In genomic region chr6:151803743-151804142, GRCh38 we compare ENCODE assay signal across 33 cellular contexts. TPM values are rescaled to one million over a fixed set of nuclear protein-coding genes. Genes with fewer than 3 reads are reported as not detected.
"Had no signal": no experiment of that assay in that cellular context is flagged by ENCODE, and none has a peak within 500 bp of the region (broad histone marks: within the 10 kb centered on the region; RNA-seq: fewer than 3 reads in every experiment).

No MANE protein-coding gene starts in this region.

- H3K36me3 ChIP-seq: colonic mucosa, gastroesophageal sphincter, heart left ventricle, left lung, neutrophil, pancreas, right atrium auricular region, stomach, transverse colon, upper lobe of right lung had no signal

- H3K4me1 ChIP-seq: colonic mucosa had no signal

- H3K36me3 Mint-ChIP-seq: mesothelial cell of epicardium; natural killer cell treated with Interleukin-12 subunit alpha and Interleukin-12 subunit beta and Interleukin-15 and Interleukin-18, amount 100 ng/mL, for 72 hours; stimulated activated effector memory CD8-positive, alpha-beta T cell treated with anti-CD3 and anti-CD28 coated beads, Interleukin-12 subunit alpha, Interleukin-12 subunit beta, amount 100 ng/mL, for 72 hours had no signal

- H3K4me3 Mint-ChIP-seq: dendritic cell treated with granulocyte-macrophage colony-stimulating factor and Interleukin-4, amounts not matched to agents 40 ng/mL and 50 ng/mL, for 4 days; endodermal cell; mesothelial cell of epicardium; naive B cell; natural killer cell treated with Interleukin-12 subunit alpha and Interleukin-12 subunit beta and Interleukin-15 and Interleukin-18, amount 100 ng/mL, for 72 hours; neural crest cell; stimulated activated effector memory CD8-positive, alpha-beta T cell treated with anti-CD3 and anti-CD28 coated beads, Interleukin-12 subunit alpha, Interleukin-12 subunit beta, amount 100 ng/mL, for 72 hours had no signal

- H3K27ac ChIP-seq: colonic mucosa, epithelial cell of prostate, gastroesophageal sphincter, heart left ventricle, hepatocyte, left lung, neutrophil, pancreas, right atrium auricular region, stomach, testis, transverse colon, upper lobe of right lung had no signal

- DNase-seq: colonic mucosa; effector CD8-positive, alpha-beta T cell; endodermal cell; foreskin fibroblast; heart left ventricle; kidney; left cardiac atrium; left lung; mesenchymal stem cell; mucosa of descending colon; naive B cell; pancreas; stimulated activated CD4-positive, alpha-beta T cell treated with anti-CD3 and anti-CD28 coated beads, Interleukin-2, amount 100 ng/mL, for 24 hours; stimulated activated CD4-positive, alpha-beta T cell treated with anti-CD3 and anti-CD28 coated beads, Interleukin-4, amount 100 ng/mL, for 24 hours; stimulated activated naive CD4-positive, alpha-beta T cell treated with Interleukin-2 at 50 U/mL for 16 hours; stomach; testis; transverse colon; upper lobe of right lung had no signal

- H3K9me3 Mint-ChIP-seq: endodermal cell; mesothelial cell of epicardium; natural killer cell treated with Interleukin-12 subunit alpha and Interleukin-12 subunit beta and Interleukin-15 and Interleukin-18, amount 100 ng/mL, for 72 hours; neural crest cell; stimulated activated effector memory CD8-positive, alpha-beta T cell treated with anti-CD3 and anti-CD28 coated beads, Interleukin-12 subunit alpha, Interleukin-12 subunit beta, amount 100 ng/mL, for 72 hours had no signal

- H3K27ac Mint-ChIP-seq: dendritic cell treated with granulocyte-macrophage colony-stimulating factor and Interleukin-4, amounts not matched to agents 40 ng/mL and 50 ng/mL, for 4 days; endodermal cell; mesothelial cell of epicardium; natural killer cell treated with Interleukin-12 subunit alpha and Interleukin-12 subunit beta and Interleukin-15 and Interleukin-18, amount 100 ng/mL, for 72 hours; progenitor cell of endocrine pancreas; stimulated activated effector memory CD8-positive, alpha-beta T cell treated with anti-CD3 and anti-CD28 coated beads, Interleukin-12 subunit alpha, Interleukin-12 subunit beta, amount 100 ng/mL, for 72 hours had no signal

- H3K4me3 ChIP-seq: colonic mucosa, gastroesophageal sphincter, heart left ventricle, hepatocyte, left lung, mucosa of descending colon, pancreas, right atrium auricular region, stomach, testis, transverse colon, upper lobe of right lung had no signal

- H3K27me3 ChIP-seq: testis had no signal

- H3K9me3 ChIP-seq: colonic mucosa, heart left ventricle, left lung, mucosa of descending colon, neutrophil, pancreas, right atrium auricular region, stomach, testis, transverse colon, upper lobe of right lung had no signal

- ATAC-seq: esophagus mucosa; gastroesophageal sphincter; heart left ventricle; left cardiac atrium; left lung; mucosa of descending colon; natural killer cell treated with Interleukin-12 subunit alpha and Interleukin-12 subunit beta and Interleukin-15 and Interleukin-18, amount 100 ng/mL, for 72 hours; pancreas; sciatic nerve; stimulated activated effector memory CD8-positive, alpha-beta T cell treated with anti-CD3 and anti-CD28 coated beads, Interleukin-12 subunit alpha, Interleukin-12 subunit beta, amount 100 ng/mL, for 72 hours; upper lobe of right lung had no signal

RNA-seq across cellular contexts. Expression of gene ESR1, which starts 3.7 kb away (rescaled TPM):
- total RNA-seq: chondrocyte, endodermal cell, mesothelial cell of epicardium, neural crest cell, progenitor cell of endocrine pancreas had no signal
